8 cellular contexts compared by ENCODE assay signal in genomic region chr16:83952587-83952939, GRCh38. TPM values are rescaled to one million over a fixed set of nuclear protein-coding genes. Genes with fewer than 3 reads are reported as not detected.
A peak's percentile ranks its signal among the peaks of the same experiment; 100 is the strongest.
DNase-seq lines count a peak whose midpoint lies in the region; ATAC-seq and TF ChIP-seq lines count a peak whose summit lies in the region.

No MANE protein-coding gene starts in this region.

- H3K4me3 Mint-ChIP-seq in dendritic cell treated with granulocyte-macrophage colony-stimulating factor and Interleukin-4, amounts not matched to agents 40 ng/mL and 50 ng/mL, for 4 days = peak overlapping the region; percentile 45
- H3K4me3 Mint-ChIP-seq in osteocyte (ENCODE audit: unreplicated experiment) = no peak overlapping the region

- no peak for DNase-seq in BJ (ENCODE audit: low read depth)
- no peak for DNase-seq in osteocyte (ENCODE audit: extremely low spot score, unreplicated experiment)
- DNase-seq in putamen (ENCODE audit: low spot score) = no peak
- DNase-seq in GOT3 (lab: John Stamatoyannopoulos, UW) = no peak

- H3K9me3 Mint-ChIP-seq in dendritic cell treated with granulocyte-macrophage colony-stimulating factor and Interleukin-4, amounts not matched to agents 40 ng/mL and 50 ng/mL, for 4 days = no peaks in the 10 kb centered on the region
- no peaks in the 10 kb centered on the region for H3K9me3 Mint-ChIP-seq in osteocyte (ENCODE audit: unreplicated experiment)

- H3K9me3 ChIP-seq in Loucy (ENCODE audit: insufficient read depth, low read depth, low read length) = no peaks in the 10 kb centered on the region

- ATAC-seq in HG03108 (IDR thresholded peaks at IDR 0.05; ENCODE audit: unreplicated experiment) (no peak), HG03025 (IDR thresholded peaks at IDR 0.05; ENCODE audit: low FRiP score, unreplicated experiment) (no peak)

- H3K36me3 ChIP-seq in BJ (ENCODE audit: control insufficient read depth, insufficient read depth, low read length) (no peaks in the 10 kb centered on the region), Loucy (ENCODE audit: insufficient read depth, low read length) (no peaks in the 10 kb centered on the region)

- H3K4me1 ChIP-seq in Loucy (ENCODE audit: insufficient read depth, low read length, poor library complexity, severe bottlenecking) = peaks cover 11% of the 10 kb centered on the region

- H3K9me2 ChIP-seq in Loucy (replicated peaks; ENCODE audit: low read depth, low read length) = no peaks in the 10 kb centered on the region

- intact Hi-C loops in dendritic cell treated with granulocyte-macrophage colony-stimulating factor and Interleukin-4, amounts not matched to agents 40 ng/mL and 50 ng/mL, for 4 days (cut with micrococcal nuclease) = no loop called here

- no peaks in the 10 kb centered on the region for H4K20me1 ChIP-seq in Loucy (ENCODE audit: insufficient read depth, low read length, poor library complexity, severe bottlenecking)

- CTCF ChIA-PET in BJ (lab: Yijun Ruan, JAX) = interaction anchor here (1.2 to 7.4 kb wide), 4 partner anchors 13 to 112 kb away, joined by 3 to 161 read pairs (median 16); no protein-coding TSS in a partner anchor

- peak overlapping the region; percentile 89 for H3K27ac Mint-ChIP-seq in dendritic cell treated with granulocyte-macrophage colony-stimulating factor and Interleukin-4, amounts not matched to agents 40 ng/mL and 50 ng/mL, for 4 days
- peak overlapping the region; percentile 31 for H3K27ac Mint-ChIP-seq in osteocyte (ENCODE audit: unreplicated experiment)

- no peaks in the 10 kb centered on the region for H3K79me2 ChIP-seq in Loucy (ENCODE audit: insufficient read depth, low read length)

- H3K4me1 Mint-ChIP-seq in dendritic cell treated with granulocyte-macrophage colony-stimulating factor and Interleukin-4, amounts not matched to agents 40 ng/mL and 50 ng/mL, for 4 days (ENCODE audit: low read depth) = peaks cover 41% of the 10 kb centered on the region
- H3K4me1 Mint-ChIP-seq in osteocyte (ENCODE audit: unreplicated experiment) = peaks cover 18% of the 10 kb centered on the region

- H3K4me3 ChIP-seq in BJ (ENCODE audit: low read depth, low read length) (peak overlapping the region; percentile 19; the same call in 1 of the 2 replicates), Loucy (ENCODE audit: low read length, poor library complexity, severe bottlenecking) (peak overlapping the region; percentile 68)

- no peak for TF ChIP-seq CTCF in BJ (IDR thresholded peaks at IDR 0.05; ENCODE audit: insufficient read depth, low read depth, low read length)
- TF ChIP-seq CTCF in Loucy (conservative IDR thresholded peaks at IDR 0.05; ENCODE audit: low read length) = no peak
- TF ChIP-seq CTCF in osteocyte (IDR thresholded peaks at IDR 0.05) = no peak

- peak overlapping the region; percentile 81 for H3K4me2 ChIP-seq in Loucy (ENCODE audit: low read depth, low read length, poor library complexity, severe bottlenecking)

- peaks cover 2% of the 10 kb centered on the region for H3K27me3 Mint-ChIP-seq in dendritic cell treated with granulocyte-macrophage colony-stimulating factor and Interleukin-4, amounts not matched to agents 40 ng/mL and 50 ng/mL, for 4 days
- H3K27me3 Mint-ChIP-seq in osteocyte (ENCODE audit: unreplicated experiment) = no peaks in the 10 kb centered on the region

- peaks cover 8% of the 10 kb centered on the region for H3K36me3 Mint-ChIP-seq in dendritic cell treated with granulocyte-macrophage colony-stimulating factor and Interleukin-4, amounts not matched to agents 40 ng/mL and 50 ng/mL, for 4 days (ENCODE audit: low read depth)
- no peaks in the 10 kb centered on the region for H3K36me3 Mint-ChIP-seq in osteocyte (ENCODE audit: unreplicated experiment)

- H3K9ac ChIP-seq in Loucy (ENCODE audit: low read depth, low read length, poor library complexity, severe bottlenecking) = no peak overlapping the region

- H3F3A ChIP-seq in Loucy (ENCODE audit: low read depth) = no peaks in the 10 kb centered on the region

- H3K27me3 ChIP-seq in BJ (ENCODE audit: control insufficient read depth, insufficient read depth, low read length) = no peaks in the 10 kb centered on the region
- no peaks in the 10 kb centered on the region for H3K27me3 ChIP-seq in Loucy (ENCODE audit: insufficient read depth, low read length, poor library complexity, severe bottlenecking)

- peak overlapping the region; percentile 67 for H2AFZ ChIP-seq in Loucy (ENCODE audit: low read length)

- POLR2A ChIA-PET in BJ (lab: Charles Lee) = no interaction called here

RNA-seq across cellular contexts. Expression of gene OSGIN1, which starts 0.5 kb away (rescaled TPM):
- polyA plus RNA-seq in BJ (2011; rRNA removed) = 2.0 and 5.1 TPM in 2 replicates
- 1.4 and 2.6 TPM in 2 replicates for polyA minus RNA-seq in BJ (2011; rRNA and poly(A)+ RNA removed)
- 1.2 and 1.3 TPM in 2 replicates for total RNA-seq in osteocyte

RNA-seq across cellular contexts. Expression of gene NECAB2, which starts 15.5 kb away (rescaled TPM):
- 0.06 and 0.15 TPM in 2 replicates for polyA plus RNA-seq in BJ (2011; rRNA removed)
- polyA minus RNA-seq in BJ (2011; rRNA and poly(A)+ RNA removed) = 0.33 TPM in 1 of 2 replicates, not detected in the other
- total RNA-seq in osteocyte = 0.21 TPM in 1 of 2 replicates, not detected in the other

RNA-seq across cellular contexts. Expression of gene MLYCD, which starts 53.6 kb away (rescaled TPM):
- 2.1 and 2.6 TPM in 2 replicates for polyA plus RNA-seq in BJ (2011; rRNA removed)
- polyA minus RNA-seq in BJ (2011; rRNA and poly(A)+ RNA removed) = 4.9 and 7.5 TPM in 2 replicates
- total RNA-seq in osteocyte = 5.2 and 5.3 TPM in 2 replicates
